ENCODE assay signal across 8 cellular contexts in the genomic region with DNA sequence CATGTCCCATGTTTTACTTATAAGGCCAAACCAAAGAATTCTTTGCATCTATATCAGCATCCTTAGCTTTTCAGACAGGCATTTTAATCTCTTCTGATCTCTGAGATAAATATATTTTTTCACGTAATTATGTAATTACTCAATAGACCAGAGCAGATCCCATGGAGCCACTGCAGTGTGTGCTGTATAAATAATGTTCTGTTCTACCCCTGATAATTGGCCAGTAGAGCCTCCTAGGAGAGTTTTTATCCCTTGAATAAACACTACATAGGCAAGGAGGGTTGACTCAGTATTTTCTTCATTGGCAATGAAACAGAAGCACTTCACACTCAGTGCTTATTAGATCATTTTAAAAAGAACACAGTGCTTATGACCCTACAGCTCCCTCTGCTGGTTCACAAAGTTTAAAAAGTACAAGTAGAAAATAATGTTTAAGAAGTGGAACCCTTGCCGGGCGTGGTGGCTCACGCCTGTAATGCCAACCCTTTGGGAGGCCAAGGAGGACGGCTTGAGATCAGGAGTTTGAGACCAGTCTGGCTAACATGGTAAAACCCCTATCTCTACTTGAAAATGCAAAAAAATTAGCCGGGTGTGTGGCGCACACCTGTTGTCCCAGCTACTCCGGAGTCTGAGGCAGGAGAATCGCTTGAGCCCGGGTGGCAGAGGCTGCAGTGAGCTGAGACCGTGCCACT.
DNase-seq lines count a peak whose midpoint lies in the region; ATAC-seq, FAIRE-seq and TF ChIP-seq lines count a peak whose summit lies in the region.

No MANE protein-coding gene starts in this region.

- no peak for TF ChIP-seq POLR2A in body of pancreas (IDR thresholded peaks at IDR 0.05)

- no peaks in the 10 kb centered on the region for H3K27me3 ChIP-seq in body of pancreas

- no peaks in the 10 kb centered on the region for H3K36me3 ChIP-seq in body of pancreas (replicated peaks in 1 of 2; ENCODE audit: insufficient read depth in 1 of 2, low read depth in 2 of 2)

- ATAC-seq in GM19438 (IDR thresholded peaks at IDR 0.05; ENCODE audit: low read depth, unreplicated experiment) (peak; percentile 71), body of pancreas (peak; percentile 98)

- no peak overlapping the region for H3K27ac ChIP-seq in body of pancreas

- TF ChIP-seq CTCF in body of pancreas (IDR thresholded peaks at IDR 0.05): peak; percentile 46 to 87 (median 77)

- H3K9me3 ChIP-seq in body of pancreas: no peaks in the 10 kb centered on the region

- intact Hi-C loops in body of pancreas (cut with DNase I): no loop called here

- DNase-seq in DMS 273 (lab: John Stamatoyannopoulos, UW; ENCODE audit: unreplicated experiment): peak; percentile 91
- DNase-seq in HTR-8/SVneo (ENCODE audit: insufficient read length, low spot score): peak; percentile 41
- peak; percentile 99 for DNase-seq in NCI-H748 (lab: John Stamatoyannopoulos, UW; ENCODE audit: unreplicated experiment)
- DNase-seq in body of pancreas: peak; percentile 41 to 73 (median 54)
- DNase-seq in stromal cell of bone marrow (ENCODE audit: low read depth): peak; percentile 92
- no peak for DNase-seq in activated T-cell treated with anti-CD3 and anti-CD28 coated beads for 4 hours

- 31 to 46% methylated on average over 11 of the region's 11 CpGs for WGBS in body of pancreas, 2 donors

- peaks cover 7% of the 10 kb centered on the region for H3K4me1 ChIP-seq in body of pancreas

- H3K4me3 ChIP-seq in body of pancreas: no peak overlapping the region

- FAIRE-seq in HTR-8/SVneo (lab: Jason Lieb, UNC) (no peak), islet of Langerhans (lab: Jason Lieb, UNC) (peak; percentile 100)
